Comparison of ENCODE assay signal across 8 cellular contexts in the genomic region with DNA sequence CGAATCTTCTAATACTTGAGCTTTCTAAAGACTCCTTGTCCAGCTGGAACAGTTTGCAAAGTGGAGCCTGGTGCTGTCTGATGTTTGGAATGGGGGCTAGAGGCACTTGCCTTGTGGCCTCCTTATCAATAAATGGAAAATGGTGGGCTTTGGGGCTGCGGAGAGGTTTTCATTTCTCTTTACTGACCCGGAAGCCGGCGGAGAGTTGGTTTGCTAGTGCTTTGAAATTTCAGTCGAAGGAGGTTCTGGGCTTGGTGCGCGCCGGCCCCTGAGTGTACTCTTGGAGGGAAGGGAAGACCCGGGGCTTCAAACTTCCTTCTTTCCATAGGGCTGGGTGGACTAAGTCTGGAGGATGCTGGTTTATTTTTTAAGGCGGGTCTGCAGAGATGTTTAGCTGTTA. TPM values are rescaled to one million over a fixed set of nuclear protein-coding genes. Genes with fewer than 3 reads are reported as not detected.
DNase-seq lines count a peak whose midpoint lies in the region; ATAC-seq and TF ChIP-seq lines count a peak whose summit lies in the region.

No MANE protein-coding gene starts in this region.

- intact Hi-C loops in posterior vena cava (cut with DNase I), result no loop called here

- no peak overlapping the region for H2AK5ac ChIP-seq in neuronal stem cell (ENCODE audit: low read depth, low read length)

- peak overlapping the region; percentile 78 for H3K4me2 ChIP-seq in MM.1S (ENCODE audit: low read depth, low read length)
- peak overlapping the region; percentile 82 for H3K4me2 ChIP-seq in neuronal stem cell (ENCODE audit: insufficient read depth, low read length, poor library complexity, severe bottlenecking)

- no peaks in the 10 kb centered on the region for H4K20me1 ChIP-seq in MM.1S (ENCODE audit: insufficient read depth, low read length)

- no peak overlapping the region for H3K23ac ChIP-seq in neuronal stem cell (ENCODE audit: low read depth, low read length, poor library complexity)

- peak overlapping the region; percentile 33 for H3K14ac ChIP-seq in neuronal stem cell (ENCODE audit: low read length)

- H2BK12ac ChIP-seq in neuronal stem cell (ENCODE audit: low read length), result no peak overlapping the region

- H3K9ac ChIP-seq in MM.1S (ENCODE audit: low read length) (peak overlapping the region; percentile 57), neuronal stem cell (ENCODE audit: low read depth, low read length, poor library complexity) (no peak overlapping the region)

- H3K79me1 ChIP-seq in neuronal stem cell (ENCODE audit: low read depth, low read length), result peaks cover 4% of the 10 kb centered on the region

- H3K4me3 ChIP-seq in MM.1S (ENCODE audit: low read length) (peak overlapping the region; percentile 71), fibroblast of pulmonary artery (replicated peaks; ENCODE audit: low read depth, low read length) (peak overlapping the region; percentile 75), neuronal stem cell (ENCODE audit: low read length in 2 of 2) (peak overlapping the region; percentile 93 to 96)

- no peak for ATAC-seq in GM21390 (IDR thresholded peaks at IDR 0.05; ENCODE audit: unreplicated experiment)
- ATAC-seq in HG02973 (IDR thresholded peaks at IDR 0.05; ENCODE audit: unreplicated experiment), result no peak

- H3K9me3 ChIP-seq in MM.1S (replicated peaks; ENCODE audit: insufficient read depth, low read length) (no peaks in the 10 kb centered on the region), neuronal stem cell (replicated peaks in 1 of 2; ENCODE audit: control insufficient read depth in 2 of 2, insufficient read depth in 1 of 2, low read depth in 1 of 2, low read length in 2 of 2) (peaks cover 3 to 7% of the 10 kb centered on the region in 2 donors)

- H2AFZ ChIP-seq in MM.1S (ENCODE audit: low read length), result peak overlapping the region; percentile 85
- peak overlapping the region; percentile 97 for H2AFZ ChIP-seq in neuronal stem cell (ENCODE audit: low read length)

- H2BK5ac ChIP-seq in neuronal stem cell (ENCODE audit: low read length), result no peak overlapping the region

- no CpG with 5 or more reads among the region's 11 CpGs for WGBS in neuronal stem cell (ENCODE audit: extremely low coverage in 2 of 2, insufficient read length in 2 of 2, insufficient replicate concordance in 1 of 2), 2 donors

- no peaks in the 10 kb centered on the region for H3K36me3 ChIP-seq in MM.1S (replicated peaks; ENCODE audit: insufficient read depth, low read length)
- H3K36me3 ChIP-seq in neuronal stem cell (replicated peaks in 1 of 2; ENCODE audit: control insufficient read depth in 2 of 2, insufficient read depth in 2 of 2, low read length in 2 of 2), result peaks cover 0 to 2% of the 10 kb centered on the region in 2 donors

- H3F3A ChIP-seq in MM.1S (ENCODE audit: insufficient read depth, low read length), result 0 out of 2 replicates have a peak, but pooled peaks cover 5% of the 10 kb centered on the region

- no peak overlapping the region for H4K8ac ChIP-seq in neuronal stem cell (ENCODE audit: low read depth, low read length)

- TF ChIP-seq CTCF in GM10266 (IDR thresholded peaks at IDR 0.05; ENCODE audit: control insufficient read depth, insufficient read depth, low read depth, missing control alignments), result no peak
- no peak for TF ChIP-seq CTCF in MM.1S (IDR thresholded peaks at IDR 0.05; ENCODE audit: low read length)
- no peak for TF ChIP-seq CTCF in fibroblast of pulmonary artery (IDR thresholded peaks at IDR 0.05; ENCODE audit: low read length, missing control alignments)

- DNase-seq in GM10266 (ENCODE audit: extremely low spot score), result peak; percentile 20
- DNase-seq in MM.1S, result peak; percentile 50
- peak in 2 of 3 experiments; percentile 9 to 13 for DNase-seq in activated CD8-positive, alpha-beta memory T cell treated with anti-CD3 and anti-CD28 coated beads for 48 hours (ENCODE audit: low read depth in 2 of 3, low spot score in 2 of 3)
- DNase-seq in fibroblast of pulmonary artery (ENCODE audit: low read depth), result peak; percentile 17
- DNase-seq in neuronal stem cell (ENCODE audit: low spot score), result peak; percentile 3
- no peak for DNase-seq in posterior vena cava (ENCODE audit: low spot score)

- no peak overlapping the region for H3K4ac ChIP-seq in neuronal stem cell (ENCODE audit: low read length)

- no peak overlapping the region for H2BK15ac ChIP-seq in neuronal stem cell (ENCODE audit: low read length)

- H3K18ac ChIP-seq in neuronal stem cell (ENCODE audit: low read length), result no peak overlapping the region

- H3K27me3 ChIP-seq in MM.1S (replicated peaks; ENCODE audit: insufficient read depth, low read length) (no peaks in the 10 kb centered on the region), neuronal stem cell (ENCODE audit: control insufficient read depth in 3 of 3, insufficient read depth in 3 of 3, low read depth in 1 of 3, low read length in 3 of 3) (no peaks in the 10 kb centered on the region)

- no peaks in the 10 kb centered on the region for H3K9me2 ChIP-seq in MM.1S (replicated peaks; ENCODE audit: insufficient read depth, low read length)

- no peak overlapping the region for H4K91ac ChIP-seq in neuronal stem cell (ENCODE audit: low read depth, low read length, poor library complexity)

- H3K79me2 ChIP-seq in MM.1S (ENCODE audit: low read length), result peaks cover 62% of the 10 kb centered on the region

- H3K27ac ChIP-seq in MM.1S (ENCODE audit: low read length), result peak overlapping the region; percentile 39; the same call in 1 of the 2 replicates
- no peak overlapping the region for H3K27ac ChIP-seq in neuronal stem cell (replicated peaks; ENCODE audit: low read length)

- H3K4me1 ChIP-seq in MM.1S (ENCODE audit: low read length) (peaks cover 15% of the 10 kb centered on the region), neuronal stem cell (ENCODE audit: control insufficient read depth in 2 of 2, insufficient read depth in 1 of 2, low read depth in 1 of 2, low read length in 2 of 2) (peaks cover 0 to 6% of the 10 kb centered on the region in 2 donors)

- no peak overlapping the region for H2BK120ac ChIP-seq in neuronal stem cell (ENCODE audit: low read depth, low read length)

RNA-seq across cellular contexts. Expression of gene RPIA, which starts 0.7 kb away (rescaled TPM):
- 21.1 TPM for polyA plus RNA-seq in neuronal stem cell (2013, experiment 1 of 2)
- polyA plus RNA-seq in neuronal stem cell (2013, experiment 2 of 2), result 20.5 TPM
- total RNA-seq in posterior vena cava, result 10 to 100 TPM in 1 of 2 donors, 1 to 10 TPM in 1; 9.2 to 10.9 TPM
